Comparison of ENCODE assay signal across 1 cellular context in genomic region chr3:150345021-150345538, GRCh38.
TF ChIP-seq lines count a peak whose summit lies in the region.

No MANE protein-coding gene starts in this region.

TF ChIP-seq in Ishikawa, 13 proteins besides CTCF, POLR2A, EP300 and RAD21 (continued from another document):
- TF ChIP-seq REST (IDR thresholded peaks at IDR 0.05; ENCODE audit: low read depth), result no peak
TF ChIP-seq in Ishikawa: peak in this region for 7.
